Comparison of ENCODE assay signal across 20 cellular contexts in genomic region chr10:18409599-18410397, GRCh38.
DNase-seq lines count a peak whose midpoint lies in the region; ATAC-seq, FAIRE-seq and TF ChIP-seq lines count a peak whose summit lies in the region.
"Had no signal": no experiment of that assay in that cellular context is flagged by ENCODE, and none has a peak within 500 bp of the region (broad histone marks: within the 10 kb centered on the region; RNA-seq: fewer than 3 reads in every experiment).

No MANE protein-coding gene starts in this region.

- H3K4me1 Mint-ChIP-seq in activated naive CD4-positive, alpha-beta T cell treated with anti-CD3 and anti-CD28 coated beads, Interleukin-2, amount 10 ng/mL, durations not matched to agents 7 days and 5 days: no peaks in the 10 kb centered on the region

- 90% methylated on average over 4 of the region's 4 CpGs for WGBS in smooth muscle cell (ENCODE audit: low lambda C conversion rate)

- H3K27me3 ChIP-seq in PC-9 (ENCODE audit: insufficient read depth, low read depth): no peaks in the 10 kb centered on the region
- no peaks in the 10 kb centered on the region for H3K27me3 ChIP-seq in smooth muscle cell (ENCODE audit: low read depth)
- H3K27me3 ChIP-seq: upper lobe of left lung had no signal

- no TSS peak for BruUV-seq in PC-9 (replicated peaks; lab: Mats Ljungman, UMichigan)

- H3K27ac ChIP-seq in PC-9: no peak overlapping the region
- H3K27ac ChIP-seq in smooth muscle cell (ENCODE audit: low read depth): no peak overlapping the region
- H3K27ac ChIP-seq: upper lobe of left lung had no signal

- intact Hi-C loops in PC-9 (cut with micrococcal nuclease; ENCODE audit: unreplicated experiment): no loop called here

- no peak for TF ChIP-seq CTCF in PC-9 (conservative IDR thresholded peaks at IDR 0.05)
- TF ChIP-seq CTCF in smooth muscle cell (IDR thresholded peaks at IDR 0.05; ENCODE audit: borderline replicate concordance, insufficient read depth, poor library complexity, severe bottlenecking): no peak

- no peaks in the 10 kb centered on the region for H3K27me3 Mint-ChIP-seq in activated naive CD4-positive, alpha-beta T cell treated with anti-CD3 and anti-CD28 coated beads, Interleukin-2, amount 10 ng/mL, durations not matched to agents 7 days and 5 days

- H3K79me2 ChIP-seq in PC-9 (ENCODE audit: low read depth) (no peaks in the 10 kb centered on the region), smooth muscle cell (ENCODE audit: low read depth) (no peaks in the 10 kb centered on the region)

- POLR2A ChIA-PET in PC-9 (lab: Charles Lee; ENCODE audit: unreplicated experiment): no interaction called here

- H3K36me3 ChIP-seq in PC-9 (ENCODE audit: low read depth): no peaks in the 10 kb centered on the region
- no peaks in the 10 kb centered on the region for H3K36me3 ChIP-seq in smooth muscle cell (ENCODE audit: low read depth)
- H3K36me3 ChIP-seq: upper lobe of left lung had no signal

- DNase-seq in activated naive CD4-positive, alpha-beta T cell treated with anti-CD3 and anti-CD28 coated beads, Interleukin-2, amount 10 ng/mL, durations not matched to agents 7 days and 5 days: no peak
- DNase-seq in activated naive CD4-positive, alpha-beta T cell (lab: John Stamatoyannopoulos, UW): no peak
- no peak for DNase-seq in PC-9
- DNase-seq in smooth muscle cell (lab: John Stamatoyannopoulos, UW; ENCODE audit: unreplicated experiment): no peak
- DNase-seq: ACHN; activated CD4-positive, alpha-beta T cell treated with anti-CD3 and anti-CD28 coated beads, Interleukin-2, amount 50 U/mL, for 1 hour; activated CD8-positive, alpha-beta memory T cell treated with anti-CD3 and anti-CD28 coated beads, Interleukin-2, amount 50 U/mL, for 48 hours; anterior cingulate cortex; cerebellar nuclear complex; DND-41; hippocampal formation; kidney glomerular epithelial cell; stimulated activated CD4-positive, alpha-beta T cell treated with anti-CD3 and anti-CD28 coated beads, Interleukin-2, amount 100 ng/mL, for 48 hours; upper lobe of left lung had no signal

- H3K27ac Mint-ChIP-seq in activated naive CD4-positive, alpha-beta T cell treated with anti-CD3 and anti-CD28 coated beads, Interleukin-2, amount 10 ng/mL, durations not matched to agents 7 days and 5 days: peak overlapping the region; percentile 15
- H3K27ac Mint-ChIP-seq: natural killer cell treated with Interleukin-12 subunit alpha and Interleukin-12 subunit beta and Interleukin-15 and Interleukin-18, amount 100 ng/mL, for 72 hours had no signal

- no peaks in the 10 kb centered on the region for H3K36me3 Mint-ChIP-seq in activated naive CD4-positive, alpha-beta T cell treated with anti-CD3 and anti-CD28 coated beads, Interleukin-2, amount 10 ng/mL, durations not matched to agents 7 days and 5 days
- H3K36me3 Mint-ChIP-seq: natural killer cell treated with Interleukin-12 subunit alpha and Interleukin-12 subunit beta and Interleukin-15 and Interleukin-18, amount 100 ng/mL, for 72 hours had no signal

- H2AFZ ChIP-seq in PC-9: no peak overlapping the region
- no peak overlapping the region for H2AFZ ChIP-seq in smooth muscle cell (ENCODE audit: low read depth)

- CTCF ChIA-PET in activated naive CD4-positive, alpha-beta T cell treated with anti-CD3 and anti-CD28 coated beads, Interleukin-2, amount 10 ng/mL, durations not matched to agents 7 days and 5 days (lab: Charles Lee): no interaction called here
- CTCF ChIA-PET in PC-9 (lab: Charles Lee): no interaction called here

- H3K4me3 ChIP-seq in PC-9 (no peak overlapping the region), smooth muscle cell (no peak overlapping the region)
- H3K4me3 ChIP-seq: upper lobe of left lung had no signal

- no peak overlapping the region for H3K9ac ChIP-seq in smooth muscle cell (ENCODE audit: low read depth)

- H3F3A ChIP-seq in PC-9 (ENCODE audit: insufficient read depth, low read depth) (no peaks in the 10 kb centered on the region), smooth muscle cell (ENCODE audit: low read depth) (no peaks in the 10 kb centered on the region)

- no peak overlapping the region for H3K4me3 Mint-ChIP-seq in activated naive CD4-positive, alpha-beta T cell treated with anti-CD3 and anti-CD28 coated beads, Interleukin-2, amount 10 ng/mL, durations not matched to agents 7 days and 5 days
- H3K4me3 Mint-ChIP-seq: natural killer cell treated with Interleukin-12 subunit alpha and Interleukin-12 subunit beta and Interleukin-15 and Interleukin-18, amount 100 ng/mL, for 72 hours had no signal

- H3K9me3 Mint-ChIP-seq in activated naive CD4-positive, alpha-beta T cell treated with anti-CD3 and anti-CD28 coated beads, Interleukin-2, amount 10 ng/mL, durations not matched to agents 7 days and 5 days: no peaks in the 10 kb centered on the region
- H3K9me3 Mint-ChIP-seq: natural killer cell treated with Interleukin-12 subunit alpha and Interleukin-12 subunit beta and Interleukin-15 and Interleukin-18, amount 100 ng/mL, for 72 hours had no signal

- no peaks in the 10 kb centered on the region for H3K9me2 ChIP-seq in PC-9 (ENCODE audit: insufficient read depth)

- H4K20me1 ChIP-seq in PC-9 (ENCODE audit: insufficient read depth): no peaks in the 10 kb centered on the region
- H4K20me1 ChIP-seq in smooth muscle cell (ENCODE audit: low read depth): no peaks in the 10 kb centered on the region

- FAIRE-seq in islet of Langerhans (lab: Jason Lieb, UNC): peak; percentile 62
- FAIRE-seq: endometrium had no signal

- H3K4me1 ChIP-seq in PC-9 (replicated peaks; ENCODE audit: insufficient read depth): no peaks in the 10 kb centered on the region
- H3K4me1 ChIP-seq in smooth muscle cell (ENCODE audit: low read depth): no peaks in the 10 kb centered on the region

- peak; percentile 63 for ATAC-seq in GM21619 (IDR thresholded peaks at IDR 0.05; ENCODE audit: unreplicated experiment)
- peak; percentile 58 for ATAC-seq in HG03378 (IDR thresholded peaks at IDR 0.05; ENCODE audit: unreplicated experiment)
- ATAC-seq in GM18861 (IDR thresholded peaks at IDR 0.05; ENCODE audit: unreplicated experiment): no peak
- ATAC-seq: natural killer cell treated with Interleukin-12 subunit alpha and Interleukin-12 subunit beta and Interleukin-15 and Interleukin-18, amount 100 ng/mL, for 72 hours had no signal

- H3K9me3 ChIP-seq in PC-9 (ENCODE audit: insufficient read depth, low read depth) (no peaks in the 10 kb centered on the region), smooth muscle cell (replicated peaks; ENCODE audit: low read depth) (no peaks in the 10 kb centered on the region)
- H3K9me3 ChIP-seq: upper lobe of left lung had no signal

- H3K4me2 ChIP-seq in PC-9 (no peak overlapping the region), smooth muscle cell (no peak overlapping the region)
